Comparison of ENCODE assay signal across 15 cellular contexts in the genomic region with DNA sequence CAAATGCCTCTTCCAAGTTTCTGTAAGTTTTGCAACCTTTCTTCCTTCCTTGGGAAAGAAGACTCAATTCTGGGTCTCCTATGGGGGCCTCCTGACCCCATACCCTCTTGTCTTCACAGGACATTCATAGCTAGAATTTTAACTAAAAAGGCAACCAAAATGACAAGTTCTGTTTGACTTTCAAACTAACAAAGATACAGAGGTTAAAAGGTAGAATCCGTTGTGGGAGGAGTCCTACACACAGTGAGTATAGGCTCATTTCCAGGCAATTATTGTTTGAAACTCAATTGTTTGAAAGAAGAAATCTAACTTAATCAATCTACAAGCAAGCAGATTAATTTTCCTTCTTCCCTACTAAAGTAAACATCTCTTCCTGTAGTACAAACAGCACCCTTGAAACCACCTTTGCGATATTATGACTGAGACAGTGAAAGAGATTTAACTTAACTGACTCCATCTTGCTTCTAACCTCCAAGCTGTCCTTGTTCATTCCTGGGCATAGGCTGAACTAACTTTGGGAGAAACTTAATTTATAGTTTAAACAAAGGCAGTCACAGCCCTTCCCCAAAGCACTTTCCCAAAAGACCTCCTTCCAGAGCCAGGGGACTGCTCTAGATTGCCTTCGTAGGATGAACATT. TPM values are rescaled to one million over a fixed set of nuclear protein-coding genes. Genes with fewer than 3 reads are reported as not detected.
A peak's percentile ranks its signal among the peaks of the same experiment; 100 is the strongest.
DNase-seq lines count a peak whose midpoint lies in the region; ATAC-seq lines count a peak whose summit lies in the region.
"Had no signal": no experiment of that assay in that cellular context is flagged by ENCODE, and none has a peak within 500 bp of the region (broad histone marks: within the 10 kb centered on the region; RNA-seq: fewer than 3 reads in every experiment).

No MANE protein-coding gene starts in this region.

- peaks cover 3% of the 10 kb centered on the region for H3K9me3 Mint-ChIP-seq in activated CD8-positive, alpha-beta memory T cell treated with anti-CD3 and anti-CD28 coated beads, Interleukin-2, amount 10 ng/mL, durations not matched to agents 7 days and 5 days (ENCODE audit: low read depth)
- peaks cover 0 to 12% of the 10 kb centered on the region in 2 donors for H3K9me3 Mint-ChIP-seq in stimulated activated naive CD8-positive, alpha-beta T cell treated with anti-CD3 and anti-CD28 coated beads, Interleukin-15, amount 100 ng/mL, for 72 hours

- H3K4me1 Mint-ChIP-seq in activated CD8-positive, alpha-beta memory T cell treated with anti-CD3 and anti-CD28 coated beads, Interleukin-2, amount 10 ng/mL, durations not matched to agents 7 days and 5 days, result peaks cover 49% of the 10 kb centered on the region
- peaks cover 27% of the 10 kb centered on the region for H3K4me1 Mint-ChIP-seq in T-helper 17 cell
- peaks cover 50% of the 10 kb centered on the region for H3K4me1 Mint-ChIP-seq in stimulated activated naive CD8-positive, alpha-beta T cell treated with anti-CD3 and anti-CD28 coated beads, Interleukin-15, amount 100 ng/mL, for 72 hours

- CTCF ChIA-PET in activated CD8-positive, alpha-beta memory T cell treated with anti-CD3 and anti-CD28 coated beads, Interleukin-2, amount 10 ng/mL, durations not matched to agents 7 days and 5 days (lab: Charles Lee), result interaction anchor here (0.6 to 3.2 kb wide), 4 partner anchors 9 to 87 kb away, joined by 4 to 9 read pairs (median 5); no protein-coding TSS in a partner anchor

- no peaks in the 10 kb centered on the region for H3K9me3 ChIP-seq in T-helper 17 cell (ENCODE audit: control insufficient read depth, low read length, poor library complexity, severe bottlenecking)

- H3K27ac ChIP-seq in epithelial cell of prostate, result peak overlapping the region; percentile 92
- H3K27ac ChIP-seq: coronary artery had no signal

- peak overlapping the region; percentile 81 for H3K27ac Mint-ChIP-seq in activated CD8-positive, alpha-beta memory T cell treated with anti-CD3 and anti-CD28 coated beads, Interleukin-2, amount 10 ng/mL, durations not matched to agents 7 days and 5 days
- H3K27ac Mint-ChIP-seq in T-helper 17 cell, result peak overlapping the region; percentile 92
- H3K27ac Mint-ChIP-seq in stimulated activated naive CD8-positive, alpha-beta T cell treated with anti-CD3 and anti-CD28 coated beads, Interleukin-15, amount 100 ng/mL, for 72 hours, result peak overlapping the region in 1 of 2 donors; percentile 92

- DNase-seq in activated CD8-positive, alpha-beta memory T cell treated with anti-CD3 and anti-CD28 coated beads, Interleukin-2, amount 10 ng/mL, durations not matched to agents 7 days and 5 days, result no peak
- no peak for DNase-seq in activated CD8-positive, alpha-beta memory T cell treated with anti-CD3 and anti-CD28 coated beads, Interleukin-2, amount 50 U/mL, for 48 hours
- DNase-seq in T-helper 17 cell, result no peak
- no peak for DNase-seq in epithelial cell of prostate (ENCODE audit: low read depth, low spot score)
- DNase-seq in stimulated activated naive CD8-positive, alpha-beta T cell treated with anti-CD3 and anti-CD28 coated beads, Interleukin-15, amount 100 ng/mL, for 72 hours, result no peak
- DNase-seq in NCI-H2227 treated with DMSO at 0.1 percent for 48 hours (lab: John Stamatoyannopoulos, UW), result no peak
- no peak for DNase-seq in kidney glomerular epithelial cell (lab: John Stamatoyannopoulos, UW)
- DNase-seq: hippocampal formation; NCI-H2107; retina; stimulated activated CD4-positive, alpha-beta T cell treated with anti-CD3 and anti-CD28 coated beads, Interleukin-2, amount 100 ng/mL, for 24 hours; stimulated activated CD8-positive, alpha-beta memory T cell treated with anti-CD3 and anti-CD28 coated beads, Interleukin-4, amount 100 ng/mL, for 48 hours had no signal

- no peak for ATAC-seq in activated CD8-positive, alpha-beta memory T cell treated with anti-CD3 and anti-CD28 coated beads, Interleukin-2, amount 10 ng/mL, durations not matched to agents 7 days and 5 days
- ATAC-seq in T-helper 17 cell (peak; percentile 55), GM18907 (IDR thresholded peaks at IDR 0.05; ENCODE audit: unreplicated experiment) (no peak)
- peak; percentile 55 for ATAC-seq in stimulated activated naive CD8-positive, alpha-beta T cell treated with anti-CD3 and anti-CD28 coated beads, Interleukin-15, amount 100 ng/mL, for 72 hours

- peaks cover 28% of the 10 kb centered on the region for H3K36me3 Mint-ChIP-seq in activated CD8-positive, alpha-beta memory T cell treated with anti-CD3 and anti-CD28 coated beads, Interleukin-2, amount 10 ng/mL, durations not matched to agents 7 days and 5 days
- H3K36me3 Mint-ChIP-seq in T-helper 17 cell (ENCODE audit: low read depth), result no peaks in the 10 kb centered on the region

- H3K27me3 Mint-ChIP-seq in activated CD8-positive, alpha-beta memory T cell treated with anti-CD3 and anti-CD28 coated beads, Interleukin-2, amount 10 ng/mL, durations not matched to agents 7 days and 5 days, result no peaks in the 10 kb centered on the region
- H3K27me3 Mint-ChIP-seq in T-helper 17 cell, result no peaks in the 10 kb centered on the region
- H3K27me3 Mint-ChIP-seq in stimulated activated naive CD8-positive, alpha-beta T cell treated with anti-CD3 and anti-CD28 coated beads, Interleukin-15, amount 100 ng/mL, for 72 hours, result no peaks in the 10 kb centered on the region

- H3K4me3 Mint-ChIP-seq in activated CD8-positive, alpha-beta memory T cell treated with anti-CD3 and anti-CD28 coated beads, Interleukin-2, amount 10 ng/mL, durations not matched to agents 7 days and 5 days, result no peak overlapping the region
- no peak overlapping the region for H3K4me3 Mint-ChIP-seq in T-helper 17 cell
- no peak overlapping the region for H3K4me3 Mint-ChIP-seq in stimulated activated naive CD8-positive, alpha-beta T cell treated with anti-CD3 and anti-CD28 coated beads, Interleukin-15, amount 100 ng/mL, for 72 hours

RNA-seq across cellular contexts. Expression of gene TNFSF10, which starts 14.4 kb away (rescaled TPM):
- total RNA-seq in activated CD8-positive, alpha-beta memory T cell treated with anti-CD3 and anti-CD28 coated beads, Interleukin-2, amount 10 ng/mL, durations not matched to agents 7 days and 5 days, result 100 to 1,000 TPM; 144 to 256 TPM
- 10 to 100 TPM in 1 of 2 donors, 1 to 10 TPM in 1; 8.3 to 22.0 TPM for total RNA-seq in T-helper 17 cell
- total RNA-seq: A673 had no signal

Comparison
In these comparisons a context has a peak if more than half of its experiments do, and no peak if none do; other contexts are left out.
1. ATAC-seq: peak in T-helper 17 cell (single experiment) and stimulated activated naive CD8-positive, alpha-beta T cell treated with anti-CD3 and anti-CD28 coated beads, Interleukin-15, amount 100 ng/mL, for 72 hours (single experiment); none in activated CD8-positive, alpha-beta memory T cell treated with anti-CD3 and anti-CD28 coated beads, Interleukin-2, amount 10 ng/mL, durations not matched to agents 7 days and 5 days (single experiment) and GM18907 (single experiment).
2. RNA of gene TNFSF10, which starts 14.4 kb away (total RNA-seq): 144 to 256 TPM in activated CD8-positive, alpha-beta memory T cell treated with anti-CD3 and anti-CD28 coated beads, Interleukin-2, amount 10 ng/mL, durations not matched to agents 7 days and 5 days; 8.3 to 22.0 TPM in T-helper 17 cell; every median in the first group is over 4 times any median in the second.